27 cellular contexts compared by ENCODE assay signal in genomic region chr10:21424511-21424910, GRCh38.
DNase-seq lines count a peak whose midpoint lies in the region; ATAC-seq and TF ChIP-seq lines count a peak whose summit lies in the region.
"Had no signal": no experiment of that assay in that cellular context is flagged by ENCODE, and none has a peak within 500 bp of the region (broad histone marks: within the 10 kb centered on the region; RNA-seq: fewer than 3 reads in every experiment).

No MANE protein-coding gene starts in this region.

- peaks cover 2% of the 10 kb centered on the region for H3K9me3 Mint-ChIP-seq in CD4-positive, alpha-beta T cell
- H3K9me3 Mint-ChIP-seq in activated T-cell treated with anti-CD3 and anti-CD28 coated beads, Interleukin-2, amount 50 U/mL, for 4 hours, result no peaks in the 10 kb centered on the region

- CTCF ChIA-PET in A673 (lab: Charles Lee), result interaction anchor here (0.7 kb wide), 1 partner anchor 146 kb away, joined by 10 read pairs; no protein-coding TSS in a partner anchor
- CTCF ChIA-PET in CD4-positive, alpha-beta T cell (lab: Charles Lee), result no interaction called here

- no peaks in the 10 kb centered on the region for H3K36me3 Mint-ChIP-seq in CD4-positive, alpha-beta T cell (ENCODE audit: low read depth)
- no peaks in the 10 kb centered on the region for H3K36me3 Mint-ChIP-seq in activated T-cell treated with anti-CD3 and anti-CD28 coated beads, Interleukin-2, amount 50 U/mL, for 4 hours (ENCODE audit: insufficient read depth)

- no peak overlapping the region for H3K4me3 Mint-ChIP-seq in CD4-positive, alpha-beta T cell
- H3K4me3 Mint-ChIP-seq in activated T-cell treated with anti-CD3 and anti-CD28 coated beads, Interleukin-2, amount 50 U/mL, for 4 hours, result no peak overlapping the region
- H3K4me3 Mint-ChIP-seq: activated T-helper 17 cell treated with anti-CD3 and anti-CD28 coated beads, Interleukin-2, amount 50 U/mL, for 72 hours; naive thymus-derived CD4-positive, alpha-beta T cell had no signal

- POLR2A ChIA-PET in A673 (lab: Charles Lee; ENCODE audit: low non-redundant PET), result no interaction called here
- POLR2A ChIA-PET in CD4-positive, alpha-beta T cell (lab: Charles Lee), result no interaction called here

- no peaks in the 10 kb centered on the region for H3K4me1 Mint-ChIP-seq in CD4-positive, alpha-beta T cell (ENCODE audit: low read depth)
- H3K4me1 Mint-ChIP-seq in activated T-cell treated with anti-CD3 and anti-CD28 coated beads, Interleukin-2, amount 50 U/mL, for 4 hours (ENCODE audit: low read depth), result no peaks in the 10 kb centered on the region
- H3K4me1 Mint-ChIP-seq: activated T-helper 17 cell treated with anti-CD3 and anti-CD28 coated beads, Interleukin-2, amount 50 U/mL, for 72 hours had no signal

- H3K4me1 ChIP-seq in A673 (ENCODE audit: insufficient read depth, low read length, poor library complexity, severe bottlenecking), result peaks cover 30% of the 10 kb centered on the region
- H3K4me1 ChIP-seq: body of pancreas, gastrocnemius medialis, left lung had no signal

- BruUV-seq in A673 (replicated peaks; lab: Mats Ljungman, UMichigan), result no TSS peak

- H3K27ac Mint-ChIP-seq in CD4-positive, alpha-beta T cell, result no peak overlapping the region
- H3K27ac Mint-ChIP-seq: activated naive CD4-positive, alpha-beta T cell treated with anti-CD3 and anti-CD28 coated beads, Interleukin-2, amount 50 U/mL, for 72 hours; activated T-helper 17 cell treated with anti-CD3 and anti-CD28 coated beads, Interleukin-2, amount 50 U/mL, for 72 hours; naive thymus-derived CD4-positive, alpha-beta T cell had no signal

- intact Hi-C loops in A673 (cut with micrococcal nuclease; ENCODE audit: unreplicated experiment), result no loop called here
- intact Hi-C loops in CD4-positive, alpha-beta T cell (cut with DNase I, micrococcal nuclease), result no loop called here

- H3K36me3 ChIP-seq in A673 (ENCODE audit: insufficient read depth, low read length, poor library complexity, severe bottlenecking), result no peaks in the 10 kb centered on the region
- H3K36me3 ChIP-seq: gastrocnemius medialis, left lung had no signal

- DNase-seq in A673 (ENCODE audit: low spot score), result peak; percentile 87
- peak; percentile 9 for DNase-seq in ELR (ENCODE audit: low read depth)
- peak; percentile 37 for DNase-seq in RPMI7951 (ENCODE audit: low read depth)
- peak; percentile 88 for DNase-seq in fibroblast of mammary gland (ENCODE audit: low read depth)
- no peak for DNase-seq in CD4-positive, alpha-beta T cell
- DNase-seq in NOMO-1 (lab: John Stamatoyannopoulos, UW; ENCODE audit: unreplicated experiment in 2 of 2), result no peak
- DNase-seq in activated T-cell treated with anti-CD3 and anti-CD28 coated beads, Interleukin-2, amount 50 U/mL, for 4 hours, result no peak
- DNase-seq: activated CD4-positive, alpha-beta T cell treated with anti-CD3 and anti-CD28 coated beads, Interleukin-2, amount 50 U/mL, for 4 hours; activated CD4-positive, CD25-positive, alpha-beta regulatory T cell; activated CD8-positive, alpha-beta memory T cell treated with anti-CD3 and anti-CD28 coated beads, Interleukin-2, amount 50 U/mL, for 4 hours; body of pancreas; cerebellar nuclear complex; dorsolateral prefrontal cortex; gastrocnemius medialis; Karpas-422; left lung; naive thymus-derived CD4-positive, alpha-beta T cell; NCI-H187; NCI-H748 treated with DMSO at 0.1 percent for 48 hours; stimulated activated CD4-positive, alpha-beta T cell treated with anti-CD3 and anti-CD28 coated beads, Interleukin-4, amount 100 ng/mL, for 24 hours; stimulated activated naive CD4-positive, alpha-beta T cell; SW 1271 had no signal

- no peaks in the 10 kb centered on the region for H3K9me3 ChIP-seq in A673 (ENCODE audit: low read depth, low read length, poor library complexity, severe bottlenecking)
- no peaks in the 10 kb centered on the region for H3K9me3 ChIP-seq in CD4-positive, alpha-beta T cell (ENCODE audit: control insufficient read depth, low read length)
- H3K9me3 ChIP-seq: body of pancreas, gastrocnemius medialis had no signal

- peak overlapping the region; percentile 92 for H3K27ac ChIP-seq in A673 (ENCODE audit: low read depth, low read length, poor library complexity, severe bottlenecking)
- no peak overlapping the region for H3K27ac ChIP-seq in CD4-positive, alpha-beta T cell (ENCODE audit: low read depth, low read length)
- H3K27ac ChIP-seq: body of pancreas, C4-2B, dorsolateral prefrontal cortex, gastrocnemius medialis, hepatocyte, left lung had no signal

- H3K4me3 ChIP-seq in A673 (ENCODE audit: low read depth, low read length, poor library complexity, severe bottlenecking) (no peak overlapping the region), fibroblast of mammary gland (ENCODE audit: control insufficient read depth, low read depth, low read length) (no peak overlapping the region)
- H3K4me3 ChIP-seq: body of pancreas, dorsolateral prefrontal cortex, gastrocnemius medialis, hepatocyte, left lung had no signal

- TF ChIP-seq CTCF in A673 (conservative IDR thresholded peaks at IDR 0.05; ENCODE audit: low read depth, low read length) (no peak), fibroblast of mammary gland (conservative IDR thresholded peaks at IDR 0.05; ENCODE audit: control insufficient read depth, insufficient read depth, low read depth, low read length) (no peak)
- TF ChIP-seq CTCF in CD4-positive, alpha-beta T cell (IDR thresholded peaks at IDR 0.05), result no peak

- H3K27me3 Mint-ChIP-seq in CD4-positive, alpha-beta T cell, result no peaks in the 10 kb centered on the region
- H3K27me3 Mint-ChIP-seq in activated T-cell treated with anti-CD3 and anti-CD28 coated beads, Interleukin-2, amount 50 U/mL, for 4 hours (ENCODE audit: low read depth), result no peaks in the 10 kb centered on the region

- no peak for ATAC-seq in CD4-positive, alpha-beta T cell (ENCODE audit: poor library complexity)
- ATAC-seq in GM19452 (IDR thresholded peaks at IDR 0.05; ENCODE audit: unreplicated experiment), result no peak
- ATAC-seq in activated T-cell treated with anti-CD3 and anti-CD28 coated beads, Interleukin-2, amount 50 U/mL, for 4 hours, result no peak
- ATAC-seq: activated naive CD4-positive, alpha-beta T cell treated with anti-CD3 and anti-CD28 coated beads, Interleukin-2, amount 50 U/mL, for 72 hours; activated T-helper 17 cell treated with anti-CD3 and anti-CD28 coated beads, Interleukin-2, amount 50 U/mL, for 72 hours; body of pancreas; gastrocnemius medialis; left lung; naive thymus-derived CD4-positive, alpha-beta T cell had no signal

- no peaks in the 10 kb centered on the region for H3K27me3 ChIP-seq in A673 (replicated peaks; ENCODE audit: insufficient read depth, low read depth, low read length, poor library complexity)
- no peaks in the 10 kb centered on the region for H3K27me3 ChIP-seq in CD4-positive, alpha-beta T cell (ENCODE audit: control insufficient read depth, insufficient read depth, low read length)
- H3K27me3 ChIP-seq: body of pancreas, dorsolateral prefrontal cortex, gastrocnemius medialis, hepatocyte, left lung had no signal

Comparison
In these comparisons a context has a peak if more than half of its experiments do, and no peak if none do; other contexts are left out.
1. DNase-seq: peak in A673 (single experiment), ELR (single experiment), RPMI7951 (single experiment) and fibroblast of mammary gland (single experiment); none in CD4-positive, alpha-beta T cell (0 of 10), NOMO-1 (0 of 2) and activated T-cell treated with anti-CD3 and anti-CD28 coated beads, Interleukin-2, amount 50 U/mL, for 4 hours (single experiment).